In the genomic region with DNA sequence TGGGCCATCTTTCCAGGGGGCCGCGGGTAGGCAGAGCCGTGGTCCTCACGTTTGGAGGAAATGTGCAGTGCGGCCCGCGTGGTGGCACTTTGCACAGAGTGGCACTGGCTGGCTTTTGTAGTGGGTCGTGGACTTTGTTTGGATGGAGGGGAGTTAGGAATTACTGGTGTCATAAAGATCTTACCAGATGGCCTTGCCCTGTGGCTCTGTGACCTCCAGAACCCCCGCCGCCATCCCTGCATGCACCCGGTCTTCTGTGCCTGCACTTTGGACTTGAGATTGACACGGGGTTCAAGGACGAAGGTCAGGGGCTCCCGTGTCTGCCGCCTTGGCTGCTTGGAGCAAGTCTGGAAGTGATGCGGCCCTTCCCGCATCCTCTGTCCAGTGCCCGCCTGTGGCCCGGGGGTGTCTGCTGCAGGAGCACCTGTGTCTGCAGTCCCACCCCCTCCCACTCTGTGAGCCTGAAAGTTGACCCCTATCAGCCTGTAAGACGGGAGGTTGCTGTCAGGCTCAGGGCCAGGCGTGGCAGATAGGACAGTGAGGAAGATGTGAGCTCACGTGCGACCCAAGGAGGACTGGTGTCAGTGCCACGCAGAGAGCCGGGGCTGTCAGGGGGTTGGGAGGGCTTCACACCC, we compare ENCODE assay signal across 2 cellular contexts.
TF ChIP-seq lines count a peak whose summit lies in the region.

No MANE protein-coding gene starts in this region.

TF ChIP-seq in endothelial cell of umbilical vein, 7 proteins besides CTCF, POLR2A, EP300 and RAD21 (continued from another document):
- TF ChIP-seq, protein P1, sequence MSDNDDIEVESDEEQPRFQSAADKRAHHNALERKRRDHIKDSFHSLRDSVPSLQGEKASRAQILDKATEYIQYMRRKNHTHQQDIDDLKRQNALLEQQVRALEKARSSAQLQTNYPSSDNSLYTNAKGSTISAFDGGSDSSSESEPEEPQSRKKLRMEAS (IDR thresholded peaks at IDR 0.05; ENCODE audit: insufficient read depth, insufficient read length) = no peak
- TF ChIP-seq GATA2 (IDR thresholded peaks at IDR 0.05; ENCODE audit: insufficient read depth, insufficient read length, low read depth, low read length) = no peak
- no peak for TF ChIP-seq JUN (IDR thresholded peaks at IDR 0.05; ENCODE audit: borderline replicate concordance, insufficient read depth, insufficient read length, low read depth)
- no peak for TF ChIP-seq FOS (IDR thresholded peaks at IDR 0.05; ENCODE audit: borderline replicate concordance, insufficient read depth, low read length)

TF ChIP-seq in neural cell, 6 proteins besides CTCF, POLR2A, EP300 and RAD21 (continued from another document):
- TF ChIP-seq, protein P2, sequence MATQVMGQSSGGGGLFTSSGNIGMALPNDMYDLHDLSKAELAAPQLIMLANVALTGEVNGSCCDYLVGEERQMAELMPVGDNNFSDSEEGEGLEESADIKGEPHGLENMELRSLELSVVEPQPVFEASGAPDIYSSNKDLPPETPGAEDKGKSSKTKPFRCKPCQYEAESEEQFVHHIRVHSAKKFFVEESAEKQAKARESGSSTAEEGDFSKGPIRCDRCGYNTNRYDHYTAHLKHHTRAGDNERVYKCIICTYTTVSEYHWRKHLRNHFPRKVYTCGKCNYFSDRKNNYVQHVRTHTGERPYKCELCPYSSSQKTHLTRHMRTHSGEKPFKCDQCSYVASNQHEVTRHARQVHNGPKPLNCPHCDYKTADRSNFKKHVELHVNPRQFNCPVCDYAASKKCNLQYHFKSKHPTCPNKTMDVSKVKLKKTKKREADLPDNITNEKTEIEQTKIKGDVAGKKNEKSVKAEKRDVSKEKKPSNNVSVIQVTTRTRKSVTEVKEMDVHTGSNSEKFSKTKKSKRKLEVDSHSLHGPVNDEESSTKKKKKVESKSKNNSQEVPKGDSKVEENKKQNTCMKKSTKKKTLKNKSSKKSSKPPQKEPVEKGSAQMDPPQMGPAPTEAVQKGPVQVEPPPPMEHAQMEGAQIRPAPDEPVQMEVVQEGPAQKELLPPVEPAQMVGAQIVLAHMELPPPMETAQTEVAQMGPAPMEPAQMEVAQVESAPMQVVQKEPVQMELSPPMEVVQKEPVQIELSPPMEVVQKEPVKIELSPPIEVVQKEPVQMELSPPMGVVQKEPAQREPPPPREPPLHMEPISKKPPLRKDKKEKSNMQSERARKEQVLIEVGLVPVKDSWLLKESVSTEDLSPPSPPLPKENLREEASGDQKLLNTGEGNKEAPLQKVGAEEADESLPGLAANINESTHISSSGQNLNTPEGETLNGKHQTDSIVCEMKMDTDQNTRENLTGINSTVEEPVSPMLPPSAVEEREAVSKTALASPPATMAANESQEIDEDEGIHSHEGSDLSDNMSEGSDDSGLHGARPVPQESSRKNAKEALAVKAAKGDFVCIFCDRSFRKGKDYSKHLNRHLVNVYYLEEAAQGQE (IDR thresholded peaks at IDR 0.05; ENCODE audit: borderline replicate concordance) = no peak
- TF ChIP-seq TAF1 (IDR thresholded peaks at IDR 0.05; ENCODE audit: low read depth) (no peak), MXI1 (conservative IDR thresholded peaks at IDR 0.05; ENCODE audit: poor library complexity, severe bottlenecking) (peak; percentile 7), SMC3 (conservative IDR thresholded peaks at IDR 0.05; ENCODE audit: poor library complexity) (no peak)
